In the genomic region with DNA sequence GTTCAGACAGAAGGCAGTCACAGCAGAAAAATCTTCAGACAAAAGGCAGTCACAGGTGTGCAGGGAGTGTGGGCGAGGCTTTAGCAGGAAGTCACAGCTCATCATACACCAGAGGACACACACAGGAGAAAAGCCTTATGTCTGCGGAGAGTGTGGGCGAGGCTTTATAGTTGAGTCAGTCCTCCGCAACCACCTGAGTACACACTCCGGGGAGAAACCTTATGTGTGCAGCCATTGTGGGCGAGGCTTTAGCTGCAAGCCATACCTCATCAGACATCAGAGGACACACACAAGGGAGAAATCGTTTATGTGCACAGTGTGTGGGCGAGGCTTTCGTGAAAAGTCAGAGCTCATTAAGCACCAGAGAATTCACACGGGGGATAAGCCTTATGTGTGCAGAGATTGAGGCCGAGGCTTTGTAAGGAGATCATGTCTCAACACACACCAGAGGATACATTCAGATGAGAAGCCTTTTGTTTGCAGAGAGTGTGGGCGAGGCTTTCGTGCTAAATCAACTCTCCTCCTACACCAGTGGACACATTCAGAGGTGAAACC, we compare ENCODE assay signal across 8 cellular contexts. TPM values are rescaled to one million over a fixed set of nuclear protein-coding genes. Genes with fewer than 3 reads are reported as not detected.
DNase-seq lines count a peak whose midpoint lies in the region; ATAC-seq, FAIRE-seq and TF ChIP-seq lines count a peak whose summit lies in the region.

No MANE protein-coding gene starts in this region.

- FAIRE-seq in colon (lab: Jason Lieb, UNC), result peak; percentile 47

- H3K4me1 Mint-ChIP-seq in HFFc6 (ENCODE audit: low read depth), result no peaks in the 10 kb centered on the region

- no peak overlapping the region for H3K4me3 Mint-ChIP-seq in HFFc6

- H3K27me3 Mint-ChIP-seq in HFFc6 (ENCODE audit: insufficient read depth), result peaks cover 4% of the 10 kb centered on the region; the same call in 1 of the 2 replicates

- no peak for TF ChIP-seq CTCF in foreskin fibroblast (IDR thresholded peaks at IDR 0.05; ENCODE audit: low read depth, low read length)
- no peak for TF ChIP-seq CTCF in HFFc6 (IDR thresholded peaks at IDR 0.05)

- no peak overlapping the region for H3K4me3 ChIP-seq in foreskin fibroblast (ENCODE audit: low read depth in 1 of 2, low read length in 2 of 2)

- 0 out of 2 replicates have a peak, but pooled peaks cover 14% of the 10 kb centered on the region for H3K36me3 Mint-ChIP-seq in HFFc6 (ENCODE audit: low read depth)

- peak; percentile 74 to 81 for DNase-seq in stimulated activated CD4-positive, alpha-beta T cell treated with anti-CD3 and anti-CD28 coated beads, Interleukin-12 subunit alpha, Interleukin-12 subunit beta, amount 100 ng/mL, for 24 hours (ENCODE audit: low read depth in 2 of 2)
- no peak for DNase-seq in Kasumi-1 (lab: John Stamatoyannopoulos, UW)
- no peak for DNase-seq in foreskin fibroblast
- no peak for DNase-seq in HFFc6

- peak; percentile 61 for ATAC-seq in GM21360 (IDR thresholded peaks at IDR 0.05; ENCODE audit: unreplicated experiment)
- peak; percentile 96 for ATAC-seq in activated CD4-positive, CD25-positive, alpha-beta regulatory T cell treated with anti-CD3 and anti-CD28 coated beads, Interleukin-2, amount 50 U/mL, for 24 hours
- no peak for ATAC-seq in HG03159 (IDR thresholded peaks at IDR 0.05; ENCODE audit: unreplicated experiment)

- no peak overlapping the region for H3K27ac Mint-ChIP-seq in HFFc6

- H3K9me3 Mint-ChIP-seq in HFFc6, result no peaks in the 10 kb centered on the region

RNA-seq across cellular contexts. Expression of gene ZNF589, which starts 27.6 kb away (rescaled TPM):
- 1 to 10 TPM; 2.4 to 3.5 (median 2.9) TPM for total RNA-seq in HFFc6 (2021; fragmentation: NEBNext Ultra II Directional; extraction: Animal tissue kit (Norgen Biotek cat#: 25700))

RNA-seq across cellular contexts. Expression of gene NME6, which starts 32.7 kb away (rescaled TPM):
- 10 to 100 TPM; 18.7 to 25.9 (median 21.4) TPM for total RNA-seq in HFFc6 (2021; fragmentation: NEBNext Ultra II Directional; extraction: Animal tissue kit (Norgen Biotek cat#: 25700))

RNA-seq across cellular contexts. Expression of gene CAMP, which starts 45.2 kb away (rescaled TPM):
- total RNA-seq in HFFc6 (2021; fragmentation: NEBNext Ultra II Directional; extraction: Animal tissue kit (Norgen Biotek cat#: 25700)), result not detected

Comparison
In these comparisons a context has a peak if more than half of its experiments do, and no peak if none do; other contexts are left out.
1. DNase-seq: peak in stimulated activated CD4-positive, alpha-beta T cell treated with anti-CD3 and anti-CD28 coated beads, Interleukin-12 subunit alpha, Interleukin-12 subunit beta, amount 100 ng/mL, for 24 hours (2 of 2); none in Kasumi-1 (0 of 2), foreskin fibroblast (0 of 2) and HFFc6 (single experiment).